ENCODE assay signal across 15 cellular contexts in the genomic region with DNA sequence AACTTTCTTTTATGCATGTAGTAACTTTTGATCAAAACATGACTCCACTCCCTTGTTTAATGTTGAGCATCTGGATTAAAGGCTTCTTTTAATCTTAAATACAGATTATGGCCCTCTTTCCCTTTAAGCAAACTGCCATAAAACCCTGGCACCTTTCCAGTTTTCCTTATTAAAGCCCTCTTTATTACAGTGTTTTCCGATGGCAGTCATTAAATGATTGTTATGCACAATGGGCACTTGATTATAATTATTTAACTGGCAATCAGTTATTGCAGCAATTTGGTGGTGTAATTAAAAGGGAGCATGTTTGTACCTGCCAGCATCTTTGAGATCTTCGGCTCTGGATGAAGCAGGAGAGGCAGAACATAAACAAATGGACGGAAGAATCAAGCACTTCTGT.
A peak's percentile ranks its signal among the peaks of the same experiment; 100 is the strongest.
DNase-seq lines count a peak whose midpoint lies in the region; ATAC-seq, FAIRE-seq and TF ChIP-seq lines count a peak whose summit lies in the region.
"Had no signal": no experiment of that assay in that cellular context is flagged by ENCODE, and none has a peak within 500 bp of the region (broad histone marks: within the 10 kb centered on the region; RNA-seq: fewer than 3 reads in every experiment).

No MANE protein-coding gene starts in this region.

- no TSS peak for BruUV-seq in K562 (replicated peaks; lab: Mats Ljungman, UMichigan)

- H3K4me1 Mint-ChIP-seq in nephron (peaks cover 53% of the 10 kb centered on the region), type B pancreatic cell (ENCODE audit: unreplicated experiment) (peaks cover 51% of the 10 kb centered on the region), glutamatergic neuron (ENCODE audit: low read depth, unreplicated experiment) (no peaks in the 10 kb centered on the region)
- H3K4me1 Mint-ChIP-seq: memory B cell had no signal

- POLR2A ChIA-PET in K562 (lab: Yijun Ruan, JAX): interaction anchor here (0.8 to 1.0 kb wide), 3 partner anchors 22 to 43 kb away, joined by 3 to 4 read pairs (median 3); no protein-coding TSS in a partner anchor

- 70% methylated on average over 3 of the region's 3 CpGs for WGBS in K562 (ENCODE audit: insufficient coverage, low coverage, missing lambda C conversion rate)

- H3K27ac Mint-ChIP-seq in nephron (peak overlapping the region; percentile 71 to 95 (median 92)), type B pancreatic cell (no peak overlapping the region), glutamatergic neuron (ENCODE audit: unreplicated experiment) (no peak overlapping the region)
- H3K27ac Mint-ChIP-seq: activated CD8-positive, alpha-beta T cell treated with anti-CD3 and anti-CD28 coated beads for 36 hours; memory B cell had no signal

- H3K36me3 Mint-ChIP-seq in nephron (ENCODE audit: low read depth): no peaks in the 10 kb centered on the region
- H3K36me3 Mint-ChIP-seq in type B pancreatic cell: no peaks in the 10 kb centered on the region
- H3K36me3 Mint-ChIP-seq in glutamatergic neuron (ENCODE audit: unreplicated experiment): no peaks in the 10 kb centered on the region

- CTCF ChIA-PET in K562 (lab: Yijun Ruan, JAX; ENCODE audit: low intra/inter-chr PET ratio): no interaction called here

- no peak overlapping the region for H3K27ac ChIP-seq in K562 (ENCODE audit: extremely low read depth, low read depth, low read length)

- H3K4me3 Mint-ChIP-seq in nephron: no peak overlapping the region
- no peak overlapping the region for H3K4me3 Mint-ChIP-seq in type B pancreatic cell
- no peak overlapping the region for H3K4me3 Mint-ChIP-seq in glutamatergic neuron (ENCODE audit: unreplicated experiment)
- H3K4me3 Mint-ChIP-seq: activated CD8-positive, alpha-beta T cell treated with anti-CD3 and anti-CD28 coated beads for 36 hours; CD14-positive monocyte; memory B cell had no signal

- no peak for TF ChIP-seq EP300 in K562 (IDR thresholded peaks at IDR 0.05; ENCODE audit: low read length)

- H3K9me1 ChIP-seq in K562 (ENCODE audit: control insufficient read depth, insufficient read depth, low read length): no peaks in the 10 kb centered on the region

- DNase-seq in DMS153 (lab: John Stamatoyannopoulos, UW) (peak; percentile 62), NCI-H1930 (lab: John Stamatoyannopoulos, UW) (peak; percentile 29 to 77), K562 (ENCODE audit: extremely low read depth in 1 of 4, low spot score in 3 of 4) (no peak), type B pancreatic cell (ENCODE audit: extremely low spot score, unreplicated experiment) (no peak), OCI-M2 (lab: John Stamatoyannopoulos, UW; ENCODE audit: unreplicated experiment) (no peak), glutamatergic neuron (no peak)
- DNase-seq in activated CD4-positive, CD25-positive, alpha-beta regulatory T cell (lab: John Stamatoyannopoulos, UW): no peak
- DNase-seq: activated CD8-positive, alpha-beta T cell treated with anti-CD3 and anti-CD28 coated beads for 36 hours; activated naive CD4-positive, alpha-beta T cell treated with anti-CD3 and anti-CD28 coated beads, Interleukin-2, amount 50 U/mL, for 16 hours; T-helper 1 cell; tibial artery had no signal

- no peak overlapping the region for H2AFZ ChIP-seq in K562 (ENCODE audit: low read depth, low read length)

- peaks cover 4% of the 10 kb centered on the region for H3K27me3 Mint-ChIP-seq in nephron (ENCODE audit: low read depth)
- no peaks in the 10 kb centered on the region for H3K27me3 Mint-ChIP-seq in type B pancreatic cell
- no peaks in the 10 kb centered on the region for H3K27me3 Mint-ChIP-seq in glutamatergic neuron (ENCODE audit: unreplicated experiment)
- H3K27me3 Mint-ChIP-seq: activated CD8-positive, alpha-beta T cell treated with anti-CD3 and anti-CD28 coated beads for 36 hours; memory B cell had no signal

- H3K9ac ChIP-seq in K562 (ENCODE audit: insufficient read depth in 1 of 2, low read depth in 2 of 2, low read length in 2 of 2): no peak overlapping the region

- H3K4me2 ChIP-seq in K562 (ENCODE audit: insufficient read depth, low read length): no peak overlapping the region

- TF ChIP-seq RAD21 in K562 (CRISPR knock-in tag; conservative IDR thresholded peaks at IDR 0.05 in 1 of 2, IDR thresholded peaks at IDR 0.05 in 1 of 2): no peak

- H3K4me1 ChIP-seq in K562 (replicated peaks in 1 of 2; ENCODE audit: control insufficient read depth in 2 of 2, insufficient read depth in 2 of 2, low read length in 2 of 2): peaks cover 3 to 28% of the 10 kb centered on the region in 2 experiments; a peak in 4 of 5 replicates

- FAIRE-seq in K562 (lab: Jason Lieb, UNC): no peak

- TF ChIP-seq CTCF in K562 (IDR thresholded peaks at IDR 0.05 in 2 of 3, conservative IDR thresholded peaks at IDR 0.05 in 1 of 3; ENCODE audit: insufficient read depth in 2 of 3, low read depth in 1 of 3, low read length in 3 of 3): no peak
- TF ChIP-seq CTCF in nephron (IDR thresholded peaks at IDR 0.05; ENCODE audit: unreplicated experiment in 3 of 3): no peak
- TF ChIP-seq CTCF in type B pancreatic cell (conservative IDR thresholded peaks at IDR 0.05): no peak
- no peak for TF ChIP-seq CTCF in glutamatergic neuron (IDR thresholded peaks at IDR 0.05; ENCODE audit: partially characterized antibody, unreplicated experiment)

- H3K9me3 ChIP-seq in K562 (replicated peaks; ENCODE audit: control insufficient read depth, insufficient read depth, low read depth, low read length): no peaks in the 10 kb centered on the region
- H3K9me3 ChIP-seq: tibial artery had no signal

- H3K79me2 ChIP-seq in K562 (ENCODE audit: control insufficient read depth, insufficient read depth, low read length): no peaks in the 10 kb centered on the region

- ATAC-seq in K562: no peak
- ATAC-seq: activated CD8-positive, alpha-beta T cell treated with anti-CD3 and anti-CD28 coated beads for 36 hours had no signal

- no peaks in the 10 kb centered on the region for H3K36me3 ChIP-seq in K562 (ENCODE audit: control insufficient read depth, insufficient read depth, low read length)
- H3K36me3 ChIP-seq: tibial artery had no signal

- no peaks in the 10 kb centered on the region for H3K27me3 ChIP-seq in K562 (ENCODE audit: control insufficient read depth in 2 of 2, insufficient read depth in 2 of 2, low read length in 2 of 2)
- H3K27me3 ChIP-seq: tibial artery had no signal

- no peaks in the 10 kb centered on the region for H3K9me3 Mint-ChIP-seq in nephron
- no peaks in the 10 kb centered on the region for H3K9me3 Mint-ChIP-seq in type B pancreatic cell
- no peaks in the 10 kb centered on the region for H3K9me3 Mint-ChIP-seq in glutamatergic neuron (ENCODE audit: unreplicated experiment)
- H3K9me3 Mint-ChIP-seq: activated CD8-positive, alpha-beta T cell treated with anti-CD3 and anti-CD28 coated beads for 36 hours; CD14-positive monocyte; memory B cell had no signal

- intact Hi-C loops in K562 (cut with micrococcal nuclease): no loop called here

- no peak for TF ChIP-seq POLR2A in K562 (conservative IDR thresholded peaks at IDR 0.05)

- no peaks in the 10 kb centered on the region for H4K20me1 ChIP-seq in K562 (replicated peaks; ENCODE audit: control insufficient read depth, insufficient read depth, low read length)

- no peak overlapping the region for H3K4me3 ChIP-seq in K562
- H3K4me3 ChIP-seq: coronary artery, tibial artery had no signal

- in situ Hi-C loops in K562 (cut with MboI): no loop called here

TF ChIP-seq in K562, 482 proteins besides CTCF, POLR2A, EP300 and RAD21:
- TF ChIP-seq ZNF121 (CRISPR knock-in tag; conservative IDR thresholded peaks at IDR 0.05): no peak
- TF ChIP-seq SRSF1 (IDR thresholded peaks at IDR 0.05; ENCODE audit: low read depth, low read length): no peak
- TF ChIP-seq, protein P1, sequence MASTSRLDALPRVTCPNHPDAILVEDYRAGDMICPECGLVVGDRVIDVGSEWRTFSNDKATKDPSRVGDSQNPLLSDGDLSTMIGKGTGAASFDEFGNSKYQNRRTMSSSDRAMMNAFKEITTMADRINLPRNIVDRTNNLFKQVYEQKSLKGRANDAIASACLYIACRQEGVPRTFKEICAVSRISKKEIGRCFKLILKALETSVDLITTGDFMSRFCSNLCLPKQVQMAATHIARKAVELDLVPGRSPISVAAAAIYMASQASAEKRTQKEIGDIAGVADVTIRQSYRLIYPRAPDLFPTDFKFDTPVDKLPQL (IDR thresholded peaks at IDR 0.05; ENCODE audit: extremely low read depth, insufficient read length): no peak
- no peak for TF ChIP-seq JUNB (CRISPR knock-in tag; conservative IDR thresholded peaks at IDR 0.05)
- TF ChIP-seq ZNF41 (CRISPR knock-in tag; conservative IDR thresholded peaks at IDR 0.05): no peak
- peak; percentile 52; the same call in 1 of the 2 replicates for TF ChIP-seq NFIC (IDR thresholded peaks at IDR 0.05)
- no peak for TF ChIP-seq RBM25 (IDR thresholded peaks at IDR 0.05; ENCODE audit: low read depth, low read length, severe bottlenecking)
- TF ChIP-seq, protein P2, sequence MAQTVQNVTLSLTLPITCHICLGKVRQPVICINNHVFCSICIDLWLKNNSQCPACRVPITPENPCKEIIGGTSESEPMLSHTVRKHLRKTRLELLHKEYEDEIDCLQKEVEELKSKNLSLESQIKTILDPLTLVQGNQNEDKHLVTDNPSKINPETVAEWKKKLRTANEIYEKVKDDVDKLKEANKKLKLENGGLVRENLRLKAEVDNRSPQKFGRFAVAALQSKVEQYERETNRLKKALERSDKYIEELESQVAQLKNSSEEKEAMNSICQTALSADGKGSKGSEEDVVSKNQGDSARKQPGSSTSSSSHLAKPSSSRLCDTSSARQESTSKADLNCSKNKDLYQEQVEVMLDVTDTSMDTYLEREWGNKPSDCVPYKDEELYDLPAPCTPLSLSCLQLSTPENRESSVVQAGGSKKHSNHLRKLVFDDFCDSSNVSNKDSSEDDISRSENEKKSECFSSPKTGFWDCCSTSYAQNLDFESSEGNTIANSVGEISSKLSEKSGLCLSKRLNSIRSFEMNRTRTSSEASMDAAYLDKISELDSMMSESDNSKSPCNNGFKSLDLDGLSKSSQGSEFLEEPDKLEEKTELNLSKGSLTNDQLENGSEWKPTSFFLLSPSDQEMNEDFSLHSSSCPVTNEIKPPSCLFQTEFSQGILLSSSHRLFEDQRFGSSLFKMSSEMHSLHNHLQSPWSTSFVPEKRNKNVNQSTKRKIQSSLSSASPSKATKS (CRISPR knock-in tag; IDR thresholded peaks at IDR 0.05): no peak
- TF ChIP-seq TEAD1 (CRISPR knock-in tag; IDR thresholded peaks at IDR 0.05): no peak

Comparison
In these comparisons a context has a peak if more than half of its experiments do, and no peak if none do; other contexts are left out.
1. DNase-seq: peak in DMS153 (single experiment) and NCI-H1930 (2 of 2); none in K562 (0 of 4), type B pancreatic cell (single experiment), OCI-M2 (single experiment), activated CD4-positive, CD25-positive, alpha-beta regulatory T cell (0 of 4) and glutamatergic neuron (single experiment).
2. H3K27ac Mint-ChIP-seq: peak in nephron (3 of 3); none in type B pancreatic cell (single experiment) and glutamatergic neuron (single experiment).